Comparison of ENCODE assay signal across 10 cellular contexts in the genomic region with DNA sequence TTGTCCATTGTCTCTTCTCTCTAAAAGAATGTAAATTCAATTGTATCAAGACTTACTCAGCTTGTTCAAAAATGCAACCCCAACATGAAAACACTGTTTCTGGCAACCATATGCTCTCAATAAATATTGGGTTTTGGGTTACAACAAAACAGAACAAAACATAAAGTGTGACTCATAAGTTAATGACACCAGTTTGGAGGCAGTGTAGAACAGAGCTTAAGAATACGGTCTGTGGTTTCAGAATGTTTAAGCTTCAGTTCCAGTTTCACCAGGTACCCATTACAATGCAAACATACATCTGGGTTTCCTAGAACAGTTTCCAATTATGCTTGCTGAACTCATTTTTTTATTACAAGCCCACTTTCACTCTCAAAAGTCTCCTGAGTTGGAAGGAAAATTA.
A peak's percentile ranks its signal among the peaks of the same experiment; 100 is the strongest.
DNase-seq lines count a peak whose midpoint lies in the region; ATAC-seq and TF ChIP-seq lines count a peak whose summit lies in the region.
"Had no signal": no experiment of that assay in that cellular context is flagged by ENCODE, and none has a peak within 500 bp of the region (broad histone marks: within the 10 kb centered on the region; RNA-seq: fewer than 3 reads in every experiment).

No MANE protein-coding gene starts in this region.

- H3K36me3 Mint-ChIP-seq in stimulated activated naive B cell treated with anti-CD40 and anti-IgM and Interleukin-4, amounts not matched to agents 10 μg/mL and 1 μg/mL and 100 μg/mL, for 72 hours: no peaks in the 10 kb centered on the region
- no peaks in the 10 kb centered on the region for H3K36me3 Mint-ChIP-seq in activated T-cell treated with anti-CD3 and anti-CD28 coated beads, Interleukin-2, amount 50 U/mL, for 24 hours (ENCODE audit: low read depth)
- no peaks in the 10 kb centered on the region for H3K36me3 Mint-ChIP-seq in progenitor cell of endocrine pancreas (ENCODE audit: insufficient read depth)
- H3K36me3 Mint-ChIP-seq: CD8-positive, alpha-beta memory T cell; naive thymus-derived CD4-positive, alpha-beta T cell had no signal

- H3K4me3 ChIP-seq in astrocyte of the cerebellum (ENCODE audit: low read depth, low read length): no peak overlapping the region

- no peaks in the 10 kb centered on the region for H3K9me3 Mint-ChIP-seq in stimulated activated naive B cell treated with anti-CD40 and anti-IgM and Interleukin-4, amounts not matched to agents 10 μg/mL and 1 μg/mL and 100 μg/mL, for 72 hours
- H3K9me3 Mint-ChIP-seq in activated T-cell treated with anti-CD3 and anti-CD28 coated beads, Interleukin-2, amount 50 U/mL, for 24 hours: peaks cover 3% of the 10 kb centered on the region
- no peaks in the 10 kb centered on the region for H3K9me3 Mint-ChIP-seq in progenitor cell of endocrine pancreas (ENCODE audit: low read depth)

- DNase-seq in DMS53 (lab: John Stamatoyannopoulos, UW) (peak; percentile 71), astrocyte of the cerebellum (ENCODE audit: low read depth) (peak; percentile 94), progenitor cell of endocrine pancreas (ENCODE audit: low spot score, unreplicated experiment) (no peak)
- DNase-seq in activated CD4-positive, alpha-beta T cell treated with anti-CD3 and anti-CD28 coated beads, Interleukin-2, amount 50 U/mL, for 48 hours: no peak
- no peak for DNase-seq in stimulated activated naive B cell treated with anti-CD40 and anti-IgM and Interleukin-4, amounts not matched to agents 10 μg/mL and 1 μg/mL and 100 μg/mL, for 72 hours
- no peak for DNase-seq in activated T-cell treated with anti-CD3 and anti-CD28 coated beads, Interleukin-2, amount 50 U/mL, for 24 hours
- DNase-seq: CD8-positive, alpha-beta memory T cell; naive thymus-derived CD4-positive, alpha-beta T cell had no signal

- H3K27me3 Mint-ChIP-seq in stimulated activated naive B cell treated with anti-CD40 and anti-IgM and Interleukin-4, amounts not matched to agents 10 μg/mL and 1 μg/mL and 100 μg/mL, for 72 hours: no peaks in the 10 kb centered on the region
- H3K27me3 Mint-ChIP-seq in activated T-cell treated with anti-CD3 and anti-CD28 coated beads, Interleukin-2, amount 50 U/mL, for 24 hours: no peaks in the 10 kb centered on the region
- no peaks in the 10 kb centered on the region for H3K27me3 Mint-ChIP-seq in progenitor cell of endocrine pancreas
- H3K27me3 Mint-ChIP-seq: CD8-positive, alpha-beta memory T cell; naive thymus-derived CD4-positive, alpha-beta T cell had no signal

- H3K4me1 Mint-ChIP-seq in stimulated activated naive B cell treated with anti-CD40 and anti-IgM and Interleukin-4, amounts not matched to agents 10 μg/mL and 1 μg/mL and 100 μg/mL, for 72 hours: no peaks in the 10 kb centered on the region
- no peaks in the 10 kb centered on the region for H3K4me1 Mint-ChIP-seq in activated T-cell treated with anti-CD3 and anti-CD28 coated beads, Interleukin-2, amount 50 U/mL, for 24 hours (ENCODE audit: low read depth)
- no peaks in the 10 kb centered on the region for H3K4me1 Mint-ChIP-seq in progenitor cell of endocrine pancreas (ENCODE audit: low read depth)
- H3K4me1 Mint-ChIP-seq: CD8-positive, alpha-beta memory T cell; naive thymus-derived CD4-positive, alpha-beta T cell had no signal

- peak; percentile 61 for ATAC-seq in GM21529 (IDR thresholded peaks at IDR 0.05; ENCODE audit: unreplicated experiment)
- ATAC-seq in HG03442 (IDR thresholded peaks at IDR 0.05; ENCODE audit: unreplicated experiment): peak; percentile 72
- ATAC-seq in stimulated activated naive B cell treated with anti-CD40 and anti-IgM and Interleukin-4, amounts not matched to agents 10 μg/mL and 1 μg/mL and 100 μg/mL, for 72 hours (replicated peaks): no peak
- ATAC-seq: naive thymus-derived CD4-positive, alpha-beta T cell had no signal

- no peak overlapping the region for H3K27ac Mint-ChIP-seq in stimulated activated naive B cell treated with anti-CD40 and anti-IgM and Interleukin-4, amounts not matched to agents 10 μg/mL and 1 μg/mL and 100 μg/mL, for 72 hours
- no peak overlapping the region for H3K27ac Mint-ChIP-seq in activated T-cell treated with anti-CD3 and anti-CD28 coated beads, Interleukin-2, amount 50 U/mL, for 24 hours
- H3K27ac Mint-ChIP-seq in progenitor cell of endocrine pancreas: no peak overlapping the region
- H3K27ac Mint-ChIP-seq: CD8-positive, alpha-beta memory T cell; naive thymus-derived CD4-positive, alpha-beta T cell had no signal

- no peak for TF ChIP-seq CTCF in astrocyte of the cerebellum (IDR thresholded peaks at IDR 0.05; ENCODE audit: low read depth, low read length, missing control alignments)
- TF ChIP-seq CTCF in progenitor cell of endocrine pancreas (IDR thresholded peaks at IDR 0.05; ENCODE audit: unreplicated experiment): no peak

- in situ Hi-C loops in astrocyte of the cerebellum (cut with HindIII; ENCODE audit: low sequenced_read_pairs): no loop called here

- H3K4me3 Mint-ChIP-seq in stimulated activated naive B cell treated with anti-CD40 and anti-IgM and Interleukin-4, amounts not matched to agents 10 μg/mL and 1 μg/mL and 100 μg/mL, for 72 hours: no peak overlapping the region
- H3K4me3 Mint-ChIP-seq in activated T-cell treated with anti-CD3 and anti-CD28 coated beads, Interleukin-2, amount 50 U/mL, for 24 hours: no peak overlapping the region
- no peak overlapping the region for H3K4me3 Mint-ChIP-seq in progenitor cell of endocrine pancreas (ENCODE audit: low read depth)
- H3K4me3 Mint-ChIP-seq: CD8-positive, alpha-beta memory T cell; naive thymus-derived CD4-positive, alpha-beta T cell had no signal

Comparison
In these comparisons a context has a peak if more than half of its experiments do, and no peak if none do; other contexts are left out.
1. DNase-seq: peak in DMS53 (single experiment) and astrocyte of the cerebellum (single experiment); none in activated CD4-positive, alpha-beta T cell treated with anti-CD3 and anti-CD28 coated beads, Interleukin-2, amount 50 U/mL, for 48 hours (0 of 2), stimulated activated naive B cell treated with anti-CD40 and anti-IgM and Interleukin-4, amounts not matched to agents 10 μg/mL and 1 μg/mL and 100 μg/mL, for 72 hours (single experiment), activated T-cell treated with anti-CD3 and anti-CD28 coated beads, Interleukin-2, amount 50 U/mL, for 24 hours (single experiment) and progenitor cell of endocrine pancreas (single experiment).
2. ATAC-seq: peak in GM21529 (single experiment) and HG03442 (single experiment); none in stimulated activated naive B cell treated with anti-CD40 and anti-IgM and Interleukin-4, amounts not matched to agents 10 μg/mL and 1 μg/mL and 100 μg/mL, for 72 hours (0 of 2).